27 cellular contexts compared by ENCODE assay signal in genomic region chr15:61122624-61123375, GRCh38.
"Had no signal": no experiment of that assay in that cellular context is flagged by ENCODE, and none has a peak within 500 bp of the region (broad histone marks: within the 10 kb centered on the region; RNA-seq: fewer than 3 reads in every experiment).

No MANE protein-coding gene starts in this region.

- H3K27ac Mint-ChIP-seq: activated B cell treated with CpG ODN at 0.5 μM for 24 hours; activated CD4-positive, alpha-beta memory T cell treated with anti-CD3 and anti-CD28 coated beads for 36 hours; activated CD4-positive, alpha-beta T cell treated with anti-CD3 and anti-CD28 coated beads, Interleukin-2, amount 10 ng/mL, durations not matched to agents 7 days and 5 days; activated naive CD8-positive, alpha-beta T cell; T-helper 17 cell had no signal

- H3K9me3 Mint-ChIP-seq: activated B cell treated with CpG ODN at 0.5 μM for 24 hours; activated CD4-positive, alpha-beta memory T cell treated with anti-CD3 and anti-CD28 coated beads for 36 hours; activated CD4-positive, alpha-beta T cell treated with anti-CD3 and anti-CD28 coated beads, Interleukin-2, amount 10 ng/mL, durations not matched to agents 7 days and 5 days; activated T-cell treated with anti-CD3 and anti-CD28 coated beads, Interleukin-2, amount 50 U/mL, for 4 hours had no signal

- DNase-seq: activated B cell treated with CpG ODN at 0.5 μM for 24 hours; activated CD4-positive, alpha-beta memory T cell treated with anti-CD3 and anti-CD28 coated beads for 36 hours; activated CD4-positive, alpha-beta T cell treated with anti-CD3 and anti-CD28 coated beads, Interleukin-2, amount 10 ng/mL, durations not matched to agents 7 days and 5 days; activated CD8-positive, alpha-beta memory T cell treated with anti-CD3 and anti-CD28 coated beads for 24 hours; activated effector memory CD4-positive, alpha-beta T cell treated with anti-CD3 and anti-CD28 coated beads, Interleukin-2, amount 50 U/mL, for 16 hours; activated naive CD4-positive, alpha-beta T cell treated with Interleukin-2 at 50 U/mL for 16 hours; activated T-cell treated with anti-CD3 and anti-CD28 coated beads, Interleukin-2, amount 50 U/mL, for 4 hours; IMR-90; Kasumi-1; KBM-7; NCI-H1092; NCI-H1417; NCI-H1930; NCI-H2171; NCI-H2227 treated with DMSO at 0.1 percent for 48 hours; NCI-H446 treated with DMSO at 0.1 percent for 48 hours; NCI-H526; NCI-H774; NK-92 treated with Interleukin-12 subunit alpha and Interleukin-12 subunit beta, amount 100 ng/mL, for 24 hours; OCI-M1; Right ventricle myocardium superior; RPMI8226; SJCRH30; T-helper 17 cell; T-helper 9 cell had no signal

- H3K27ac ChIP-seq: SJCRH30 had no signal

- H3K36me3 ChIP-seq: SJCRH30 had no signal

- H3K4me3 Mint-ChIP-seq: activated B cell treated with CpG ODN at 0.5 μM for 24 hours; activated CD4-positive, alpha-beta memory T cell treated with anti-CD3 and anti-CD28 coated beads for 36 hours; activated CD4-positive, alpha-beta T cell treated with anti-CD3 and anti-CD28 coated beads, Interleukin-2, amount 10 ng/mL, durations not matched to agents 7 days and 5 days; activated naive CD8-positive, alpha-beta T cell; activated T-cell treated with anti-CD3 and anti-CD28 coated beads, Interleukin-2, amount 50 U/mL, for 4 hours; T-helper 17 cell had no signal

- H3K4me1 Mint-ChIP-seq: activated B cell treated with CpG ODN at 0.5 μM for 24 hours; activated CD4-positive, alpha-beta T cell treated with anti-CD3 and anti-CD28 coated beads, Interleukin-2, amount 10 ng/mL, durations not matched to agents 7 days and 5 days had no signal

- H3K27me3 ChIP-seq: SJCRH30 had no signal

- H3K4me3 ChIP-seq: SJCRH30 had no signal

- H3K36me3 Mint-ChIP-seq: activated CD4-positive, alpha-beta memory T cell treated with anti-CD3 and anti-CD28 coated beads for 36 hours; activated naive CD8-positive, alpha-beta T cell had no signal

- ATAC-seq: activated T-cell treated with anti-CD3 and anti-CD28 coated beads, Interleukin-2, amount 50 U/mL, for 4 hours; Panc1; T-helper 17 cell had no signal
